In the genomic region with DNA sequence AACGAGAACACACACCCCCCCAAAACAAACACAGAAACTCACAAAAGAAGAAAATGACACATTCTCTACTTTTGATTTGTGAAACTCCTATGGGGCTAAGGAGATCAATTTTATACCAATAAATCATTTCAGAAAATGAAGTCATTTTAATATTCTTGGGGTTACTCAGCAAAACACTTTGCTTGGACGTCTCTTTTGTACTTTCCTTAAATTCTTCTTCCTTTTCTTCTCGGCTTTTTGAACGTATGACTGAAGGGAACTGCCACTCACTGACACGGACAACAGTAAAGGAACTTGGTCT, we compare ENCODE assay signal across 15 cellular contexts.
DNase-seq lines count a peak whose midpoint lies in the region; ATAC-seq, FAIRE-seq and TF ChIP-seq lines count a peak whose summit lies in the region.
"Had no signal": no experiment of that assay in that cellular context is flagged by ENCODE, and none has a peak within 500 bp of the region (broad histone marks: within the 10 kb centered on the region; RNA-seq: fewer than 3 reads in every experiment).

No MANE protein-coding gene starts in this region.

- H3K9me3 ChIP-seq in OCI-LY7 (ENCODE audit: low read length) = no peaks in the 10 kb centered on the region; the same call in 1 of the 2 replicates
- H3K9me3 ChIP-seq: upper lobe of left lung had no signal

- intact Hi-C loops in OCI-LY7 (cut with micrococcal nuclease; ENCODE audit: unreplicated experiment) = no loop called here

- no TSS peak for BruUV-seq in OCI-LY7 (replicated peaks; lab: Mats Ljungman, UMichigan)

- peaks cover 33% of the 10 kb centered on the region for H3K4me1 Mint-ChIP-seq in activated T-cell treated with anti-CD3 and anti-CD28 coated beads, Interleukin-2, amount 50 U/mL, for 24 hours (ENCODE audit: low read depth)
- peaks cover 21% of the 10 kb centered on the region for H3K4me1 Mint-ChIP-seq in endothelial cell (ENCODE audit: unreplicated experiment)
- H3K4me1 Mint-ChIP-seq in stimulated activated effector memory CD8-positive, alpha-beta T cell treated with anti-CD3 and anti-CD28 coated beads, Interleukin-12 subunit alpha, Interleukin-12 subunit beta, amount 100 ng/mL, for 72 hours = peaks cover 22% of the 10 kb centered on the region
- H3K4me1 Mint-ChIP-seq: CD4-positive, alpha-beta memory T cell had no signal

- no peaks in the 10 kb centered on the region for H4K20me1 ChIP-seq in OCI-LY7 (ENCODE audit: insufficient read depth, low read length)

- no peak overlapping the region for H3K4me2 ChIP-seq in OCI-LY7 (ENCODE audit: low read length)

- H3K79me2 ChIP-seq in OCI-LY7 (ENCODE audit: insufficient read depth, low read depth, low read length) = no peaks in the 10 kb centered on the region

- no peaks in the 10 kb centered on the region for H3K9me2 ChIP-seq in OCI-LY7 (ENCODE audit: insufficient read depth, low read length)

- H3K4me1 ChIP-seq in OCI-LY7 (ENCODE audit: insufficient read depth, low read length, poor library complexity, severe bottlenecking) = peaks cover 61% of the 10 kb centered on the region

- no peak overlapping the region for H3K4me3 Mint-ChIP-seq in activated T-cell treated with anti-CD3 and anti-CD28 coated beads, Interleukin-2, amount 50 U/mL, for 24 hours
- no peak overlapping the region for H3K4me3 Mint-ChIP-seq in endothelial cell (ENCODE audit: unreplicated experiment)
- H3K4me3 Mint-ChIP-seq in stimulated activated effector memory CD8-positive, alpha-beta T cell treated with anti-CD3 and anti-CD28 coated beads, Interleukin-12 subunit alpha, Interleukin-12 subunit beta, amount 100 ng/mL, for 72 hours = peak overlapping the region; percentile 10
- H3K4me3 Mint-ChIP-seq: activated CD8-positive, alpha-beta T cell treated with anti-CD3 and anti-CD28 coated beads for 36 hours; CD4-positive, alpha-beta memory T cell had no signal

- H3K27ac ChIP-seq in OCI-LY7 (ENCODE audit: low read depth, low read length, poor library complexity, severe bottlenecking) = no peak overlapping the region

- no peaks in the 10 kb centered on the region for H3K27me3 Mint-ChIP-seq in activated T-cell treated with anti-CD3 and anti-CD28 coated beads, Interleukin-2, amount 50 U/mL, for 24 hours
- peaks cover 2% of the 10 kb centered on the region for H3K27me3 Mint-ChIP-seq in endothelial cell (ENCODE audit: unreplicated experiment)
- H3K27me3 Mint-ChIP-seq: activated CD8-positive, alpha-beta T cell treated with anti-CD3 and anti-CD28 coated beads for 36 hours had no signal

- no peak for FAIRE-seq in frontal cortex (lab: Jason Lieb, UNC)
- FAIRE-seq: GM19239 had no signal

- CTCF ChIA-PET in OCI-LY7 (lab: Charles Lee; ENCODE audit: unreplicated experiment) = interaction anchor here (0.6 kb wide), 1 partner anchor 662 kb away, joined by 3 read pairs; no protein-coding TSS in a partner anchor

- H3K27ac Mint-ChIP-seq in activated T-cell treated with anti-CD3 and anti-CD28 coated beads, Interleukin-2, amount 50 U/mL, for 24 hours = peak overlapping the region; percentile 8
- peak overlapping the region; percentile 21 for H3K27ac Mint-ChIP-seq in endothelial cell (ENCODE audit: unreplicated experiment)
- peak overlapping the region; percentile 22 for H3K27ac Mint-ChIP-seq in stimulated activated effector memory CD8-positive, alpha-beta T cell treated with anti-CD3 and anti-CD28 coated beads, Interleukin-12 subunit alpha, Interleukin-12 subunit beta, amount 100 ng/mL, for 72 hours
- H3K27ac Mint-ChIP-seq: activated CD8-positive, alpha-beta T cell treated with anti-CD3 and anti-CD28 coated beads for 36 hours had no signal

- peak overlapping the region; percentile 71 for H2AFZ ChIP-seq in OCI-LY7 (ENCODE audit: low read length)

- TF ChIP-seq CTCF in OCI-LY7 (conservative IDR thresholded peaks at IDR 0.05; ENCODE audit: low read length) (no peak), endothelial cell (IDR thresholded peaks at IDR 0.05; ENCODE audit: unreplicated experiment) (no peak)

- no peak overlapping the region for H3K4me3 ChIP-seq in OCI-LY7 (ENCODE audit: low read depth, low read length, poor library complexity, severe bottlenecking)
- H3K4me3 ChIP-seq: skin epidermis, upper lobe of left lung had no signal

- ATAC-seq in stimulated activated effector memory CD8-positive, alpha-beta T cell treated with anti-CD3 and anti-CD28 coated beads, Interleukin-12 subunit alpha, Interleukin-12 subunit beta, amount 100 ng/mL, for 72 hours = peak; percentile 53
- ATAC-seq in HG03175 (IDR thresholded peaks at IDR 0.05; ENCODE audit: unreplicated experiment) = no peak
- ATAC-seq: activated CD8-positive, alpha-beta T cell treated with anti-CD3 and anti-CD28 coated beads for 36 hours had no signal

- POLR2A ChIA-PET in OCI-LY7 (lab: Charles Lee) = no interaction called here

- peaks cover 5% of the 10 kb centered on the region for H3K9me3 Mint-ChIP-seq in activated T-cell treated with anti-CD3 and anti-CD28 coated beads, Interleukin-2, amount 50 U/mL, for 24 hours
- H3K9me3 Mint-ChIP-seq in endothelial cell (ENCODE audit: unreplicated experiment) = no peaks in the 10 kb centered on the region
- no peaks in the 10 kb centered on the region for H3K9me3 Mint-ChIP-seq in stimulated activated effector memory CD8-positive, alpha-beta T cell treated with anti-CD3 and anti-CD28 coated beads, Interleukin-12 subunit alpha, Interleukin-12 subunit beta, amount 100 ng/mL, for 72 hours
- H3K9me3 Mint-ChIP-seq: activated CD8-positive, alpha-beta T cell treated with anti-CD3 and anti-CD28 coated beads for 36 hours; CD4-positive, alpha-beta memory T cell had no signal

- no peaks in the 10 kb centered on the region for H3K36me3 ChIP-seq in OCI-LY7 (ENCODE audit: insufficient read depth, low read length)
- H3K36me3 ChIP-seq: upper lobe of left lung had no signal

- no peak for DNase-seq in activated T-cell treated with anti-CD3 and anti-CD28 coated beads, Interleukin-2, amount 50 U/mL, for 24 hours
- DNase-seq in activated T-cell treated with anti-CD3 and anti-CD28 coated beads for 4 hours (no peak), OCI-LY7 (ENCODE audit: low spot score) (no peak), endothelial cell (ENCODE audit: low spot score) (no peak), DMS153 (lab: John Stamatoyannopoulos, UW) (no peak), frontal cortex (ENCODE audit: low spot score in 2 of 2) (no peak)
- DNase-seq in stimulated activated effector memory CD8-positive, alpha-beta T cell treated with anti-CD3 and anti-CD28 coated beads, Interleukin-12 subunit alpha, Interleukin-12 subunit beta, amount 100 ng/mL, for 72 hours (ENCODE audit: low spot score in 2 of 2) = no peak
- DNase-seq: activated CD8-positive, alpha-beta T cell treated with anti-CD3 and anti-CD28 coated beads for 36 hours; CD4-positive, alpha-beta memory T cell; NCI-H1436 treated with DMSO at 0.1 percent for 48 hours; posterior cingulate gyrus; upper lobe of left lung had no signal

- H3K36me3 Mint-ChIP-seq in activated T-cell treated with anti-CD3 and anti-CD28 coated beads, Interleukin-2, amount 50 U/mL, for 24 hours (ENCODE audit: low read depth) = peaks cover 2% of the 10 kb centered on the region
- no peaks in the 10 kb centered on the region for H3K36me3 Mint-ChIP-seq in endothelial cell (ENCODE audit: low read depth, unreplicated experiment)
- H3K36me3 Mint-ChIP-seq in stimulated activated effector memory CD8-positive, alpha-beta T cell treated with anti-CD3 and anti-CD28 coated beads, Interleukin-12 subunit alpha, Interleukin-12 subunit beta, amount 100 ng/mL, for 72 hours = peaks cover 9% of the 10 kb centered on the region
- H3K36me3 Mint-ChIP-seq: CD4-positive, alpha-beta memory T cell had no signal
